In the genomic region with DNA sequence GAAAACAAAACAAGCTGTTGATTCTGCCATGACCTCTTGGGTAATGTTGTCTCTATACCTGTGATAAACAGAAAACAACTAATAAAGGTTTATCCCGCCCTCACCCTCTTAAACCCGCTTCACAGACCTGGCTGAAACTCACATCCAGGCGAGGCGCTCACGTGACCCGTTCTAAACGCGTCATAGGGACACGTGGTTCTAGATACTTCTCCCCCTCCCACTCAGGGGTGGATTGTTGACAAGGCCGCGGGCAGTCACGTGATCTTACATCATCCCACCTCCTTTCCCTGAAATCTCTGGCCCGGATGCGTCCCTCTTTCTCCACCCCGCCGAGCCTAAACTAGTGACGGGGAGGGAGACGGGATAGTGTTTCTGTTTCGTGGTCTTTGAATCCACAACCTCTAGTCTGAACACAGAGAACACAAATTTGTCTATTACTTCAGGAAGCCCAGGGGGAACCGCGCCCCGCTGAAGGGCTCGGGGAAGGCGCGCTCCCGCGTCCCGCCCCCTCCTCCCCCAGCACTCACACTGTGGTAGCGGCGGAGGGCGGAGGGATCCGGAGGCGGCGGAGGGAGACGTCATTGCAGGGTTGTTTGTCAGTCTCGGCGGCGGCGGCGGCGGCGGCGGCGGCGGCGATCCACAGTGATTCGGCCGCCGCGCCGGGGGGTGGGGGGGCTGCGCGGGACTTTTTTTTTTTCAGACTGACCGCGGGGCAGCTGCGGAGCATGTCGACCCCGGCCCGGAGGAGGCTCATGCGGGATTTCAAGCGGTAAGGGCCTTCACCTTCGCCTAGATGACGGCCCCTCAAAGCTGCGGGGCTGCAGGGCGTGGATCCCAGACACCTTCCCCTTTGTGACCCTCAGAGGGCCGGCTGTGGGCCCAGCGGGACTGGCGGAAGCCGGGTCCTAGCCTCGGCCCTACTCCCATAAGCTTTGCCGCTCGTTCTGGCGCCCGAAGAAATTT, we compare ENCODE assay signal across 8 cellular contexts. TPM values are rescaled to one million over a fixed set of nuclear protein-coding genes. Genes with fewer than 3 reads are reported as not detected.
DNase-seq lines count a peak whose midpoint lies in the region; ATAC-seq and TF ChIP-seq lines count a peak whose summit lies in the region.

A gene (plus strand): TSS at position 699 of the 963 bp plus-strand sequence. CDS start 27 bp downstream, at position 726.

- ATAC-seq in GM18498 (IDR thresholded peaks at IDR 0.05; ENCODE audit: unreplicated experiment) (peak; percentile 80), HG02938 (IDR thresholded peaks at IDR 0.05; ENCODE audit: unreplicated experiment) (peak; percentile 71)

- peak within 1 kb of the TSS; percentile 95 for H3K4me3 ChIP-seq in left ventricle myocardium inferior

- peaks cover 74% of the 10 kb centered on the region for H3K4me1 ChIP-seq in left ventricle myocardium inferior

- no peaks in the 10 kb centered on the region for H3K27me3 ChIP-seq in left ventricle myocardium inferior (ENCODE audit: low read depth)

- H3K27ac Mint-ChIP-seq in progenitor cell of endocrine pancreas, result peak within 1 kb of the TSS; percentile 100

- H3K9me3 ChIP-seq in left ventricle myocardium inferior (replicated peaks), result no peaks in the 10 kb centered on the region

- peaks cover 7% of the 10 kb centered on the region for H3K9me3 Mint-ChIP-seq in progenitor cell of endocrine pancreas (ENCODE audit: low read depth)

- DNase-seq in NCI-H187 (lab: John Stamatoyannopoulos, UW) (peak; percentile 97 to 98), T-helper 2 cell (peak; percentile 94 to 100 (median 96)), left ventricle myocardium inferior (peak; percentile 97), progenitor cell of endocrine pancreas (ENCODE audit: low spot score, unreplicated experiment) (peak; percentile 95), ureter (ENCODE audit: low spot score) (peak; percentile 99)

- intact Hi-C loops in left ventricle myocardium inferior (cut with micrococcal nuclease), result no loop called here

- H3K27me3 Mint-ChIP-seq in progenitor cell of endocrine pancreas, result no peaks in the 10 kb centered on the region

- H3K36me3 ChIP-seq in left ventricle myocardium inferior, result peaks cover 9% of the 10 kb centered on the region

- H3K27ac ChIP-seq in angular gyrus (ENCODE audit: low read depth, low read length) (peak within 1 kb of the TSS; percentile 99), left ventricle myocardium inferior (replicated peaks) (peak within 1 kb of the TSS; percentile 97)

- TF ChIP-seq CTCF in left ventricle myocardium inferior (IDR thresholded peaks at IDR 0.05; ENCODE audit: borderline replicate concordance), result no peak
- no peak for TF ChIP-seq CTCF in progenitor cell of endocrine pancreas (IDR thresholded peaks at IDR 0.05; ENCODE audit: unreplicated experiment)

- H3K4me1 Mint-ChIP-seq in progenitor cell of endocrine pancreas (ENCODE audit: low read depth), result peaks cover 26% of the 10 kb centered on the region

- peaks cover 16% of the 10 kb centered on the region for H3K36me3 Mint-ChIP-seq in progenitor cell of endocrine pancreas (ENCODE audit: insufficient read depth)

- H3K4me3 Mint-ChIP-seq in progenitor cell of endocrine pancreas (ENCODE audit: low read depth), result peak within 1 kb of the TSS; percentile 96

RNA-seq across cellular contexts. Expression of the gene that starts here (rescaled TPM):
- total RNA-seq in left ventricle myocardium inferior (246 TPM), progenitor cell of endocrine pancreas (80.0 and 81.3 TPM in 2 replicates), ureter (63.3 TPM)

Comparison
In these comparisons a context has a peak if more than half of its experiments do, and no peak if none do; other contexts are left out.
1. Peak in every context shown above with its lines: DNase-seq, ATAC-seq, H3K4me3 ChIP-seq and H3K27ac ChIP-seq.